Comparison of ENCODE assay signal across 8 cellular contexts in genomic region chr13:98571955-98572662, GRCh38. TPM values are rescaled to one million over a fixed set of nuclear protein-coding genes. Genes with fewer than 3 reads are reported as not detected.
DNase-seq lines count a peak whose midpoint lies in the region; ATAC-seq, FAIRE-seq and TF ChIP-seq lines count a peak whose summit lies in the region.

No MANE protein-coding gene starts in this region.

- intact Hi-C loops in A673 (cut with micrococcal nuclease; ENCODE audit: unreplicated experiment), result no loop called here
- intact Hi-C loops in sciatic nerve (cut with DNase I), result loop anchor here (5.0 to 10.0 kb wide), 2 partner anchors 107 to 370 kb away; no protein-coding TSS in a partner anchor

- no peak overlapping the region for H2BK120ac ChIP-seq in H9 (ENCODE audit: low read depth, low read length, poor library complexity, severe bottlenecking)

- no peak overlapping the region for H2BK20ac ChIP-seq in H9 (ENCODE audit: low read depth, low read length, poor library complexity, severe bottlenecking)

- CTCF ChIA-PET in A673 (lab: Charles Lee), result no interaction called here

- no peak overlapping the region for H3T11ph ChIP-seq in H9 (ENCODE audit: low read length)

- H3K23me2 ChIP-seq in H9 (ENCODE audit: insufficient read length, low read depth, low read length, poor library complexity, severe bottlenecking), result peaks cover 6% of the 10 kb centered on the region

- POLR2A ChIA-PET in A673 (lab: Charles Lee; ENCODE audit: low non-redundant PET), result no interaction called here

- peaks cover 7 to 23% (median 16%) of the 10 kb centered on the region in 3 experiments for H3K36me3 Mint-ChIP-seq in H9 (ENCODE audit: insufficient read depth in 1 of 3, low read depth in 3 of 3)

- WGBS in H9 (ENCODE audit: extremely low coverage, insufficient read length, low lambda C conversion rate), result no CpG with 5 or more reads among the region's 11 CpGs

- BruUV-seq in A673 (replicated peaks; lab: Mats Ljungman, UMichigan), result no TSS peak

- H4K91ac ChIP-seq in H9 (ENCODE audit: insufficient read length, low read depth, low read length), result no peak overlapping the region

- no peak overlapping the region for H3K56ac ChIP-seq in H9 (ENCODE audit: insufficient read length, low read depth, low read length)

- DNase-seq in A673 (ENCODE audit: low spot score) (peak; percentile 39), H9 (no peak), SK-N-DZ (ENCODE audit: low spot score) (peak; percentile 26), epithelial cell of prostate (ENCODE audit: low read depth, low spot score) (no peak), sciatic nerve (ENCODE audit: low spot score) (no peak), GM20000 (ENCODE audit: low spot score) (no peak), HTR-8/SVneo (ENCODE audit: insufficient read length, low spot score) (no peak)

- ATAC-seq in sciatic nerve (peak; percentile 27), GM21576 (IDR thresholded peaks at IDR 0.05; ENCODE audit: unreplicated experiment) (no peak)

- FAIRE-seq in HTR-8/SVneo (lab: Jason Lieb, UNC), result no peak

- TF ChIP-seq CTCF in A673 (conservative IDR thresholded peaks at IDR 0.05; ENCODE audit: low read depth, low read length), result no peak
- TF ChIP-seq CTCF in H9 (conservative IDR thresholded peaks at IDR 0.05), result no peak
- no peak for TF ChIP-seq CTCF in GM20000 (IDR thresholded peaks at IDR 0.05; ENCODE audit: extremely low read depth, missing control alignments)

- no peaks in the 10 kb centered on the region for H4K20me1 ChIP-seq in H9 (ENCODE audit: control insufficient read depth, insufficient read depth, insufficient read length)

- H3K79me1 ChIP-seq in H9 (ENCODE audit: insufficient read depth, low read depth, low read length, poor library complexity, severe bottlenecking), result peaks cover 2% of the 10 kb centered on the region

- H3K4me3 ChIP-seq in A673 (ENCODE audit: low read depth, low read length, poor library complexity, severe bottlenecking), result no peak overlapping the region

- H3K79me2 ChIP-seq in H9 (ENCODE audit: insufficient read depth, low read length), result peaks cover 64% of the 10 kb centered on the region; the same call in 1 of the 2 replicates

- no peak overlapping the region for H4K8ac ChIP-seq in H9 (replicated peaks; ENCODE audit: insufficient read length, low read depth, low read length)

- no peak overlapping the region for H2AK5ac ChIP-seq in H9 (ENCODE audit: insufficient read length, low read length)

- H2BK12ac ChIP-seq in H9 (ENCODE audit: insufficient read length, low read depth, low read length), result no peak overlapping the region

- no peaks in the 10 kb centered on the region for H3K9me3 ChIP-seq in A673 (ENCODE audit: low read depth, low read length, poor library complexity, severe bottlenecking)
- no peaks in the 10 kb centered on the region for H3K9me3 ChIP-seq in H9 (ENCODE audit: control insufficient read depth, low read depth, low read length)

- no peak overlapping the region for H3K4ac ChIP-seq in H9 (ENCODE audit: low read depth, low read length)

- no peaks in the 10 kb centered on the region for H3K27me3 Mint-ChIP-seq in H9 (ENCODE audit: low read depth)

- H3K27ac ChIP-seq in A673 (ENCODE audit: low read depth, low read length, poor library complexity, severe bottlenecking) (peak overlapping the region; percentile 53), H9 (ENCODE audit: insufficient read length, low read depth, low read length) (no peak overlapping the region), epithelial cell of prostate (peak overlapping the region; percentile 96)

- H4K5ac ChIP-seq in H9 (ENCODE audit: insufficient read length, low read depth, low read length), result no peak overlapping the region

- H3K4me1 ChIP-seq in A673 (ENCODE audit: insufficient read depth, low read length, poor library complexity, severe bottlenecking) (peaks cover 46% of the 10 kb centered on the region), H9 (ENCODE audit: insufficient read depth, low read length) (peaks cover 14% of the 10 kb centered on the region; the same call in 1 of the 2 replicates)

- H3K4me2 ChIP-seq in H9 (ENCODE audit: insufficient read depth, insufficient read length, low read length), result no peak overlapping the region

- peak overlapping the region in 1 of 2 experiments; percentile 9; a peak in 3 of 5 replicates for H3K4me3 Mint-ChIP-seq in H9

- H3K9ac ChIP-seq in H9 (ENCODE audit: extremely low read depth, insufficient read length, low read length), result no peak overlapping the region

- no peak overlapping the region for H3K23ac ChIP-seq in H9 (ENCODE audit: insufficient read length, low read depth, low read length)

- H2AFZ ChIP-seq in H9 (ENCODE audit: low read length), result no peak overlapping the region

- H3K18ac ChIP-seq in H9 (ENCODE audit: insufficient read length, low read depth, low read length), result no peak overlapping the region

- H3K27ac Mint-ChIP-seq in H9, result peak overlapping the region in 2 of 3 experiments; percentile 48 to 56; a peak in 4 of 7 replicates

- H3K9me3 Mint-ChIP-seq in H9, result no peaks in the 10 kb centered on the region; a peak in 1 of 5 replicates

- no peaks in the 10 kb centered on the region for H3K36me3 ChIP-seq in A673 (ENCODE audit: insufficient read depth, low read length, poor library complexity, severe bottlenecking)

- H3K14ac ChIP-seq in H9 (ENCODE audit: insufficient read depth, low read length), result no peak overlapping the region

- H2BK15ac ChIP-seq in H9 (ENCODE audit: low read depth, low read length), result no peak overlapping the region

- H3K4me1 Mint-ChIP-seq in H9, result peaks cover 74 to 79% of the 10 kb centered on the region in 2 experiments

- H3K27me3 ChIP-seq in A673 (replicated peaks; ENCODE audit: insufficient read depth, low read depth, low read length, poor library complexity) (no peaks in the 10 kb centered on the region), H9 (ENCODE audit: insufficient read depth, low read length) (no peaks in the 10 kb centered on the region)

- no peak overlapping the region for H2BK5ac ChIP-seq in H9 (ENCODE audit: insufficient read length, low read length)

RNA-seq across cellular contexts. Expression of gene STK24, which starts 4.8 kb away (rescaled TPM):
- total RNA-seq in A673 (2021) (84.8 and 87.8 TPM in 2 replicates), H9 (2021) (131 and 134 TPM in 2 replicates), sciatic nerve (44.2 TPM)
- polyA plus RNA-seq in SK-N-DZ (2014; cell fraction: cytosol; rRNA removed), result 61.7 and 68.1 TPM in 2 replicates
- 36.7 and 43.0 TPM in 2 replicates for polyA plus RNA-seq in SK-N-DZ (2014; cell fraction: nucleus; rRNA removed)

Comparison
In these comparisons a context has a peak if more than half of its experiments do, and no peak if none do; other contexts are left out.
1. DNase-seq: peak in A673 (single experiment) and SK-N-DZ (single experiment); none in H9 (single experiment), epithelial cell of prostate (single experiment), sciatic nerve (single experiment), GM20000 (single experiment) and HTR-8/SVneo (single experiment).